ENCODE assay signal across 16 cellular contexts in the genomic region with DNA sequence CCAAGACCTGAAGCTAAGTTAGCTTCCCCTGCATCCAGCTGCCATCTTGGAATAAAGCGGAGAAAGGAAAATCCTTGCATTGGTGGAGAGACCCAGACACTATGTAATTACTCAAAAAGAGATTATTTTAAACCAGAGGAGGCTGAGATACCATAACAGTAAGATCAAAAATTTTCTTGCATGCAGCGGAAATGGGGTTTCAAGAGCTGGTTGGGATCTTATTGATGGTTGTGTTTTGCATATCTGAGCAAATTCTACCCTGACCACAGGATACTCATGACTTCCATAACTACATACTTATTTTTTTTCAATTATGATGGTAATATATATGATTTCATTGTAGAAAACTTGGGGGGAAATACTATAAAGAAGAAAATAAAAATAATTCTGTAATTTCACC. TPM values are rescaled to one million over a fixed set of nuclear protein-coding genes. Genes with fewer than 3 reads are reported as not detected.
A peak's percentile ranks its signal among the peaks of the same experiment; 100 is the strongest.
DNase-seq lines count a peak whose midpoint lies in the region; ATAC-seq lines count a peak whose summit lies in the region.
"Had no signal": no experiment of that assay in that cellular context is flagged by ENCODE, and none has a peak within 500 bp of the region (broad histone marks: within the 10 kb centered on the region; RNA-seq: fewer than 3 reads in every experiment).

No MANE protein-coding gene starts in this region.

- H3K4me3 ChIP-seq in CD4-positive, alpha-beta memory T cell (ENCODE audit: low read length in 2 of 2), result no peak overlapping the region

- H3K4me3 Mint-ChIP-seq in activated CD4-positive, alpha-beta T cell treated with anti-CD3 and anti-CD28 coated beads, Interleukin-2, amount 10 ng/mL, durations not matched to agents 7 days and 5 days, result peak overlapping the region; percentile 8
- peak overlapping the region in 2 of 8 donors; percentile 51 to 70 for H3K4me3 Mint-ChIP-seq in CD4-positive, alpha-beta memory T cell
- no peak overlapping the region for H3K4me3 Mint-ChIP-seq in activated CD4-positive, alpha-beta memory T cell treated with anti-CD3 and anti-CD28 coated beads for 36 hours
- H3K4me3 Mint-ChIP-seq: IgD-negative memory B cell had no signal

- intact Hi-C loops in CD4-positive, alpha-beta memory T cell (cut with micrococcal nuclease), result no loop called here
- intact Hi-C loops in activated CD4-positive, alpha-beta memory T cell treated with anti-CD3 and anti-CD28 coated beads for 36 hours (cut with micrococcal nuclease), result loop anchor here (1.0 to 2.0 kb wide), 2 partner anchors 41 to 104 kb away; no protein-coding TSS in a partner anchor

- H3K9me3 ChIP-seq in CD4-positive, alpha-beta memory T cell (ENCODE audit: control insufficient read depth in 1 of 2, low read length in 2 of 2), result no peaks in the 10 kb centered on the region

- CTCF ChIA-PET in activated CD4-positive, alpha-beta T cell treated with anti-CD3 and anti-CD28 coated beads, Interleukin-2, amount 10 ng/mL, durations not matched to agents 7 days and 5 days (lab: Charles Lee), result interaction anchor here (0.6 to 8.2 kb wide), 5 partner anchors 20 to 450 kb away, joined by 3 to 103 read pairs (median 3); no protein-coding TSS in a partner anchor
- CTCF ChIA-PET in CD4-positive, alpha-beta memory T cell (lab: Charles Lee; ENCODE audit: partially characterized antibody), result interaction anchor here (1.0 to 11.5 kb wide), 5 partner anchors 16 to 451 kb away, joined by 3 to 688 read pairs (median 4); no protein-coding TSS in a partner anchor
- CTCF ChIA-PET in activated CD4-positive, alpha-beta memory T cell treated with anti-CD3 and anti-CD28 coated beads for 36 hours (lab: Charles Lee), result interaction anchor here (0.7 to 11.1 kb wide), 3 partner anchors 16 to 458 kb away, joined by 3 to 530 read pairs (median 50); partner anchors contain the start of gene TMEM158

- POLR2A ChIA-PET in activated CD4-positive, alpha-beta T cell treated with anti-CD3 and anti-CD28 coated beads, Interleukin-2, amount 10 ng/mL, durations not matched to agents 7 days and 5 days (lab: Charles Lee), result no interaction called here
- POLR2A ChIA-PET in CD4-positive, alpha-beta memory T cell (lab: Charles Lee; ENCODE audit: partially characterized antibody), result interaction anchor here (0.7 to 4.8 kb wide), 6 partner anchors 9 to 172 kb away, joined by 3 to 40 read pairs (median 4); no protein-coding TSS in a partner anchor
- POLR2A ChIA-PET in activated CD4-positive, alpha-beta memory T cell treated with anti-CD3 and anti-CD28 coated beads for 36 hours (lab: Charles Lee), result no interaction called here

- H3K9me3 Mint-ChIP-seq in activated CD4-positive, alpha-beta T cell treated with anti-CD3 and anti-CD28 coated beads, Interleukin-2, amount 10 ng/mL, durations not matched to agents 7 days and 5 days, result no peaks in the 10 kb centered on the region
- H3K9me3 Mint-ChIP-seq in CD4-positive, alpha-beta memory T cell, result no peaks in the 10 kb centered on the region
- H3K9me3 Mint-ChIP-seq in activated CD4-positive, alpha-beta memory T cell treated with anti-CD3 and anti-CD28 coated beads for 36 hours, result no peaks in the 10 kb centered on the region
- H3K9me3 Mint-ChIP-seq: IgD-negative memory B cell had no signal

- H3K27me3 ChIP-seq in CD4-positive, alpha-beta memory T cell (ENCODE audit: insufficient read depth, low read length), result peaks cover 5% of the 10 kb centered on the region

- H3K4me1 ChIP-seq in CD4-positive, alpha-beta memory T cell (ENCODE audit: insufficient read depth, low read length), result peaks cover 22% of the 10 kb centered on the region

- H3K4me1 Mint-ChIP-seq in activated CD4-positive, alpha-beta T cell treated with anti-CD3 and anti-CD28 coated beads, Interleukin-2, amount 10 ng/mL, durations not matched to agents 7 days and 5 days, result peaks cover 36% of the 10 kb centered on the region
- peaks cover 9 to 28% (median 21%) of the 10 kb centered on the region in 4 donors for H3K4me1 Mint-ChIP-seq in CD4-positive, alpha-beta memory T cell
- H3K4me1 Mint-ChIP-seq in activated CD4-positive, alpha-beta memory T cell treated with anti-CD3 and anti-CD28 coated beads for 36 hours (ENCODE audit: low read depth), result peaks cover 18% of the 10 kb centered on the region

- H3K27me3 Mint-ChIP-seq in activated CD4-positive, alpha-beta T cell treated with anti-CD3 and anti-CD28 coated beads, Interleukin-2, amount 10 ng/mL, durations not matched to agents 7 days and 5 days, result peaks cover 34% of the 10 kb centered on the region
- H3K27me3 Mint-ChIP-seq in CD4-positive, alpha-beta memory T cell, result peaks cover 0 to 9% of the 10 kb centered on the region in 2 donors
- peaks cover 14% of the 10 kb centered on the region for H3K27me3 Mint-ChIP-seq in activated CD4-positive, alpha-beta memory T cell treated with anti-CD3 and anti-CD28 coated beads for 36 hours

- H3K27ac Mint-ChIP-seq in activated CD4-positive, alpha-beta T cell treated with anti-CD3 and anti-CD28 coated beads, Interleukin-2, amount 10 ng/mL, durations not matched to agents 7 days and 5 days, result no peak overlapping the region
- H3K27ac Mint-ChIP-seq in CD4-positive, alpha-beta memory T cell, result no peak overlapping the region
- no peak overlapping the region for H3K27ac Mint-ChIP-seq in activated CD4-positive, alpha-beta memory T cell treated with anti-CD3 and anti-CD28 coated beads for 36 hours
- H3K27ac Mint-ChIP-seq: IgD-negative memory B cell had no signal

- H3K27ac ChIP-seq in CD4-positive, alpha-beta memory T cell (ENCODE audit: low read depth, low read length), result no peak overlapping the region

- ATAC-seq in HG02588 (IDR thresholded peaks at IDR 0.05; ENCODE audit: unreplicated experiment) (no peak), GM18907 (IDR thresholded peaks at IDR 0.05; ENCODE audit: unreplicated experiment) (no peak)
- ATAC-seq: HCT116 had no signal

- DNase-seq in activated CD4-positive, alpha-beta T cell treated with anti-CD3 and anti-CD28 coated beads, Interleukin-2, amount 10 ng/mL, durations not matched to agents 7 days and 5 days, result peak; percentile 35
- DNase-seq in activated CD4-positive, alpha-beta T cell treated with anti-CD3 and anti-CD28 coated beads, Interleukin-2, amount 50 U/mL, for 1 hour, result no peak
- DNase-seq in CD4-positive, alpha-beta memory T cell, result peak in 4 of 5 donors; percentile 14 to 31 (median 24)
- peak; percentile 16 for DNase-seq in activated CD4-positive, alpha-beta memory T cell treated with anti-CD3 and anti-CD28 coated beads for 36 hours
- DNase-seq in central memory CD4-positive, alpha-beta T cell, result peak; percentile 28
- DNase-seq in NCI-H2081 (lab: John Stamatoyannopoulos, UW), result no peak
- DNase-seq: C1 segment of cervical spinal cord, COR-L47, MV-4-11, NCI-H1436, NCI-H2029 treated with DMSO at 0.1 percent for 48 hours, NCI-H524 had no signal

- no peaks in the 10 kb centered on the region for H3K36me3 ChIP-seq in CD4-positive, alpha-beta memory T cell (ENCODE audit: insufficient read depth, low read length)

- peaks cover 2% of the 10 kb centered on the region for H3K36me3 Mint-ChIP-seq in activated CD4-positive, alpha-beta T cell treated with anti-CD3 and anti-CD28 coated beads, Interleukin-2, amount 10 ng/mL, durations not matched to agents 7 days and 5 days (ENCODE audit: low read depth)
- H3K36me3 Mint-ChIP-seq in CD4-positive, alpha-beta memory T cell, result no peaks in the 10 kb centered on the region
- H3K36me3 Mint-ChIP-seq in activated CD4-positive, alpha-beta memory T cell treated with anti-CD3 and anti-CD28 coated beads for 36 hours, result no peaks in the 10 kb centered on the region
- H3K36me3 Mint-ChIP-seq: IgD-negative memory B cell had no signal

RNA-seq across cellular contexts. Expression of gene TMEM158, which starts 17.5 kb away (rescaled TPM):
- under 1 TPM; 0.54 to 0.55 TPM for total RNA-seq in activated CD4-positive, alpha-beta T cell treated with anti-CD3 and anti-CD28 coated beads, Interleukin-2, amount 10 ng/mL, durations not matched to agents 7 days and 5 days
- total RNA-seq in CD4-positive, alpha-beta memory T cell, result not detected
- polyA plus RNA-seq in CD4-positive, alpha-beta memory T cell, result not detected
- not detected for total RNA-seq in activated CD4-positive, alpha-beta memory T cell treated with anti-CD3 and anti-CD28 coated beads for 36 hours
- polyA plus RNA-seq: IgD-negative memory B cell had no signal

Comparison
In these comparisons a context has a peak if more than half of its experiments do, and no peak if none do; other contexts are left out.
1. DNase-seq: peak in activated CD4-positive, alpha-beta T cell treated with anti-CD3 and anti-CD28 coated beads, Interleukin-2, amount 10 ng/mL, durations not matched to agents 7 days and 5 days (single experiment), CD4-positive, alpha-beta memory T cell (4 of 5), activated CD4-positive, alpha-beta memory T cell treated with anti-CD3 and anti-CD28 coated beads for 36 hours (single experiment) and central memory CD4-positive, alpha-beta T cell (single experiment); none in activated CD4-positive, alpha-beta T cell treated with anti-CD3 and anti-CD28 coated beads, Interleukin-2, amount 50 U/mL, for 1 hour (single experiment) and NCI-H2081 (0 of 2).